ENCODE assay signal across 9 cellular contexts in the genomic region with DNA sequence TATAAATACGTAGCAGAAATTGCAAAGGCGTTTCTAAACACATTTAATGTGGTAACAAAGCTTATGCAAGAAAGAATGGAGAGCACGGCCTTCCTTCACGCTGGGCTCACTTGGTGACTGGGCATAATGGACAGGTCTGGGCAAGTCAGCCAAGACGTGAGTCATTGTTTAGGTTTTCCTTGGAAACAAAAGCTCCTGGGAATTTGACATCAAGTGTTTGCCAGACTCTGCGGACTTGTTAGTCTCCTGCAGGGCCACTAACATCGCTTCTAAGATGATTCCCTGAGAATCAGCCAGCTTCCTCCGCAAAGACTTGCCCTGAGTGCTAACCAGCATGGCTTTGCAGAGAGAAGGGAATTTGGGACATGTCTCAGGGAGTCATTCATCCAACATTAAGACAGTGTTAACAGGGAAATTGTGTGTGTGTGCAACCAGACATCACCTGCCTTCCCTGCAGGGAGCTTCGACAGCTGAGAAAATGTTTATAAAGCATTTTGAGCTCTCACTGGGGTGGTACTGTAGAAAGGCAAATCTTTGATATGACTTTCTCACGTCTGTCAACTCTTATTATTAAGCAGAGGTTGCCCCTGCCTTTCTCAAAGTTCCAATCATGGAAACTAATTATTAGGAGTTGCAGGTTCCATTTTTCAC.
DNase-seq lines count a peak whose midpoint lies in the region; ATAC-seq and TF ChIP-seq lines count a peak whose summit lies in the region.
"Had no signal": no experiment of that assay in that cellular context is flagged by ENCODE, and none has a peak within 500 bp of the region (broad histone marks: within the 10 kb centered on the region; RNA-seq: fewer than 3 reads in every experiment).

No MANE protein-coding gene starts in this region.

- TF ChIP-seq POLR2A in gastroesophageal sphincter (IDR thresholded peaks at IDR 0.05), result no peak

- H3K27ac ChIP-seq in SJCRH30, result no peak overlapping the region; the same call in 1 of the 2 replicates
- H3K27ac ChIP-seq in gastroesophageal sphincter, result peak overlapping the region; percentile 1 to 67 (median 51)
- H3K27ac ChIP-seq: colonic mucosa had no signal

- H3K9me3 ChIP-seq in SJCRH30 (replicated peaks) (no peaks in the 10 kb centered on the region), gastroesophageal sphincter (no peaks in the 10 kb centered on the region)
- H3K9me3 ChIP-seq: colonic mucosa had no signal

- H3K4me3 ChIP-seq in SJCRH30 (no peak overlapping the region), gastroesophageal sphincter (no peak overlapping the region), skeletal muscle cell (ENCODE audit: low read depth, low read length) (no peak overlapping the region)
- H3K4me3 ChIP-seq: colonic mucosa had no signal

- H3K4me1 Mint-ChIP-seq in HFFc6 (ENCODE audit: low read depth), result peaks cover 8% of the 10 kb centered on the region; the same call in 1 of the 2 replicates

- H3K36me3 ChIP-seq in SJCRH30, result no peaks in the 10 kb centered on the region
- no peaks in the 10 kb centered on the region for H3K36me3 ChIP-seq in gastroesophageal sphincter
- H3K36me3 ChIP-seq: colonic mucosa had no signal

- ATAC-seq in gastroesophageal sphincter, result peak; percentile 60
- ATAC-seq in HG02763 (IDR thresholded peaks at IDR 0.05; ENCODE audit: unreplicated experiment), result no peak

- TF ChIP-seq CTCF in HFFc6 (IDR thresholded peaks at IDR 0.05), result no peak
- no peak for TF ChIP-seq CTCF in gastroesophageal sphincter (IDR thresholded peaks at IDR 0.05)

- H3K4me1 ChIP-seq in SJCRH30 (peaks cover 15% of the 10 kb centered on the region), gastroesophageal sphincter (peaks cover 9 to 53% (median 16%) of the 10 kb centered on the region in 3 donors)
- H3K4me1 ChIP-seq: colonic mucosa had no signal

- H3K27me3 Mint-ChIP-seq in HFFc6 (ENCODE audit: insufficient read depth), result no peaks in the 10 kb centered on the region; the same call in 1 of the 2 replicates

- H3K36me3 Mint-ChIP-seq in HFFc6 (ENCODE audit: low read depth), result no peaks in the 10 kb centered on the region; the same call in 1 of the 2 replicates

- no peak for TF ChIP-seq EP300 in gastroesophageal sphincter (IDR thresholded peaks at IDR 0.05)

- DNase-seq in HFFc6 (peak; percentile 82), SJCRH30 (peak; percentile 57 to 68), skeletal muscle cell (ENCODE audit: low read depth) (peak; percentile 65), NCI-H187 treated with DMSO at 0.1 percent for 48 hours (lab: John Stamatoyannopoulos, UW) (no peak)
- no peak for DNase-seq in activated CD8-positive, alpha-beta memory T cell treated with anti-CD3 and anti-CD28 coated beads, Interleukin-2, amount 50 U/mL, for 48 hours
- no peak for DNase-seq in stimulated activated CD4-positive, alpha-beta T cell treated with anti-CD3 and anti-CD28 coated beads, Interleukin-12 subunit alpha, Interleukin-12 subunit beta, amount 100 ng/mL, for 4 hours
- DNase-seq: colonic mucosa had no signal

- no peak overlapping the region for H3K4me3 Mint-ChIP-seq in HFFc6

- H3K27me3 ChIP-seq in SJCRH30 (peaks cover under 1% of the 10 kb centered on the region; the same call in 1 of the 2 replicates), gastroesophageal sphincter (no peaks in the 10 kb centered on the region)
- H3K27me3 ChIP-seq: colonic mucosa had no signal

- H3K9me3 Mint-ChIP-seq in HFFc6, result peaks cover 10% of the 10 kb centered on the region

- 14 to 41% methylated on average over 7 to 9 of the region's 10 CpGs for WGBS in gastroesophageal sphincter (ENCODE audit: low coverage in 1 of 2), 2 donors

- H3K27ac Mint-ChIP-seq in HFFc6, result peak overlapping the region; percentile 34; the same call in 1 of the 2 replicates

Comparison
In these comparisons a context has a peak if more than half of its experiments do, and no peak if none do; other contexts are left out.
1. DNase-seq: peak in HFFc6 (single experiment), SJCRH30 (2 of 2) and skeletal muscle cell (single experiment); none in NCI-H187 treated with DMSO at 0.1 percent for 48 hours (single experiment), activated CD8-positive, alpha-beta memory T cell treated with anti-CD3 and anti-CD28 coated beads, Interleukin-2, amount 50 U/mL, for 48 hours (single experiment) and stimulated activated CD4-positive, alpha-beta T cell treated with anti-CD3 and anti-CD28 coated beads, Interleukin-12 subunit alpha, Interleukin-12 subunit beta, amount 100 ng/mL, for 4 hours (single experiment).